Comparison of ENCODE assay signal across 9 cellular contexts in the genomic region with DNA sequence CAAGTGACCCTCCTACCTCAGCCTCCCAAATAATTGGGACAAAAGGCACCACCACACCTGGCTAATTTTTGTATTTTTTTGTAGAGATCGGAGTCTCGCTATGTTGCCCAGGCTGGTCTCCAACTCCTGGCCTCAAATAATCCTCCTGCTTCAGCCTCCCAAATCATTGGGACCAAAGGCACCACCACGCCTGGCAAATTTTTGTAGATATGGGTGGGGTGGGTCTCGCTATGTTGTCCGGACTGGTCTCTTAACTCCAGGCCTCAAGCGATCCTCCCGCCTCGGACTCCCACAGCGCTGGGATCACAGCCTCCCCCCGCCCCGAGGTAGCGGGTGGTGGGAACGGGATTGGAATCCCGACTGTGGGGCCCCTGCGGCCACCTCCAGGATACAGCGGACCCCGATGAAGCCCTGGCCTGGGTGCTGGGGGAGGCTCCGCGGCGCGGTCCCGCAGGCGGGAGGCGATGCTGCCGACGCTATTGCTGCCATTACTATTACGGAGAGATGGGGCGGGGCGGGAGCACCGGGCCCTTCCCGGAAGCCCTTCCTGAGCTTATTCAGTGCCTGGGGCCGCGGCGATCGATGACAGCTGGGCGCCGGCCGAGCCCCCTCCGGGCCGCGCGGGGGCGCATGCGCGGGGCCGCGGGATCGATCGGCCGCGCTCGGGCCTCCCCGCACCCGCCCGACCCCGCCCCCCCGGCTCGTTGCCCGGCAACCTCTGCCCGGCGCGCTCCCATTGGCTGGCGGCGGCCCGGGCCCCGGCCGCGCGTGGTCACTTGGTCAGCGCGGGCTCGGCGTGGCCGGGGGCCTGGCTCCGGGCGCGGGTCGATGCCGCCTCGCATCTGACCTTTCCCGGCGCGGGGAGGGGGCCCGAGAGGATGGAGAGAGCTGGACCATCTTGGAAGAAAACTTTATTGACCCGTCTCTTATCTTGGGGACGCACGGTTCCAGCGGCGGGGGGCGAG. TPM values are rescaled to one million over a fixed set of nuclear protein-coding genes. Genes with fewer than 3 reads are reported as not detected.
A peak's percentile ranks its signal among the peaks of the same experiment; 100 is the strongest.
DNase-seq lines count a peak whose midpoint lies in the region; ATAC-seq and TF ChIP-seq lines count a peak whose summit lies in the region.
"Had no signal": no experiment of that assay in that cellular context is flagged by ENCODE, and none has a peak within 500 bp of the region (broad histone marks: within the 10 kb centered on the region; RNA-seq: fewer than 3 reads in every experiment).

No MANE protein-coding gene starts in this region.

- peaks cover 44% of the 10 kb centered on the region for H3K27me3 ChIP-seq in ectodermal cell (ENCODE audit: control insufficient read depth, insufficient read depth, low read length, poor library complexity, severe bottlenecking)

- no peaks in the 10 kb centered on the region for H3K4me1 ChIP-seq in ectodermal cell (ENCODE audit: control insufficient read depth, insufficient read depth, low read length)

- no peak overlapping the region for H3K27ac ChIP-seq in ectodermal cell (ENCODE audit: insufficient read depth, low read depth, low read length, poor library complexity, severe bottlenecking)

- H3K27ac Mint-ChIP-seq in HFFc6, result no peak overlapping the region

- no peaks in the 10 kb centered on the region for H3K9me3 ChIP-seq in ectodermal cell (ENCODE audit: control insufficient read depth, low read length)

- H3K4me3 Mint-ChIP-seq in HFFc6, result peak overlapping the region; percentile 71

- 8% methylated on average over 90 of the region's 90 CpGs for WGBS in ectodermal cell, 2 experiments

- peaks cover 22% of the 10 kb centered on the region for H3K27me3 Mint-ChIP-seq in HFFc6 (ENCODE audit: insufficient read depth)

- peak overlapping the region; percentile 61 for H3K4me3 ChIP-seq in ectodermal cell (ENCODE audit: insufficient read depth, low read depth, low read length)

- peak; percentile 100 for DNase-seq in AG20443 (ENCODE audit: low spot score)
- DNase-seq in HFFc6, result no peak
- DNase-seq in T1000 (lab: John Stamatoyannopoulos, UW), result peak; percentile 63
- DNase-seq in medulla oblongata (ENCODE audit: extremely low spot score), result peak; percentile 56
- DNase-seq in stimulated activated CD8-positive, alpha-beta memory T cell treated with anti-CD3 and anti-CD28 coated beads, Interleukin-4, amount 100 ng/mL, for 48 hours, result peak; percentile 63
- DNase-seq in SKM-1 (lab: John Stamatoyannopoulos, UW; ENCODE audit: unreplicated experiment), result no peak

- no peaks in the 10 kb centered on the region for H3K36me3 ChIP-seq in ectodermal cell (ENCODE audit: control insufficient read depth, insufficient read depth, low read length)

- peak; percentile 35 for TF ChIP-seq CTCF in HFFc6 (IDR thresholded peaks at IDR 0.05)

- H3K4me1 Mint-ChIP-seq in HFFc6 (ENCODE audit: low read depth), result peaks cover 5% of the 10 kb centered on the region; the same call in 1 of the 2 replicates

- no peak for ATAC-seq in HG02938 (IDR thresholded peaks at IDR 0.05; ENCODE audit: unreplicated experiment)

- H3K36me3 Mint-ChIP-seq in HFFc6 (ENCODE audit: low read depth), result no peaks in the 10 kb centered on the region

- H3K9me3 Mint-ChIP-seq in HFFc6, result no peaks in the 10 kb centered on the region

RNA-seq across cellular contexts. Expression of a gene that starts 27.9 kb away (rescaled TPM):
- total RNA-seq in HFFc6 (2021; fragmentation: NEBNext Ultra II Directional; extraction: Animal tissue kit (Norgen Biotek cat#: 25700)), result not detected
- polyA plus RNA-seq in ectodermal cell (2013, experiment 1 of 4), result 0.06 TPM
- polyA plus RNA-seq in ectodermal cell (2013, experiment 2 of 4), result 0.09 TPM
- polyA plus RNA-seq in ectodermal cell (2013, experiment 3 of 4), result 0.16 TPM
- polyA plus RNA-seq in ectodermal cell (2013, experiment 4 of 4), result 0.28 TPM
- total RNA-seq: glomerular endothelial cell had no signal

Comparison
In these comparisons a context has a peak if more than half of its experiments do, and no peak if none do; other contexts are left out.
1. DNase-seq: peak in AG20443 (single experiment), T1000 (single experiment), medulla oblongata (single experiment) and stimulated activated CD8-positive, alpha-beta memory T cell treated with anti-CD3 and anti-CD28 coated beads, Interleukin-4, amount 100 ng/mL, for 48 hours (single experiment); none in HFFc6 (single experiment) and SKM-1 (single experiment).